ENCODE assay signal across 22 cellular contexts in the genomic region with DNA sequence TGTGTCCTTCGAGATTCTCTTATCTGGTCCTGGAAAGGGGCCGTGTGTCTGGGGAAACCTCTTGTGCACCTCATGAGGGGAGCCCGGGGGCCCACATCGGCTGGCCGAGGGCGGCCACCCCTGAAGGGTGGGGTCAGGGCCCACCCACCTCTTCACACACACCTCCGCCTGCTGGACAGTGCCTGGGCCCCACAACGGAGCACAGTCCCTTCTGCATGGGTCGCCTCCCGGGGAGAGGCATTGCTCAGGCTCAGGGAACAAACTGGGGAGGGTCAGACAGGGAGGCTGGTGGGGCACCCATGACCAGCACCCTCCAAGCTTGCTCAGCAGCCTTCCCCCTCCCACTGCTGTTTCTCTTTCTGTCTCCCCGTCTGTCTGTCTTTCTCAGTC. TPM values are rescaled to one million over a fixed set of nuclear protein-coding genes. Genes with fewer than 3 reads are reported as not detected.
A peak's percentile ranks its signal among the peaks of the same experiment; 100 is the strongest.
DNase-seq lines count a peak whose midpoint lies in the region; ATAC-seq and TF ChIP-seq lines count a peak whose summit lies in the region.
"Had no signal": no experiment of that assay in that cellular context is flagged by ENCODE, and none has a peak within 500 bp of the region (broad histone marks: within the 10 kb centered on the region; RNA-seq: fewer than 3 reads in every experiment).

No MANE protein-coding gene starts in this region.

- peak; percentile 31 for ATAC-seq in GM19025 (IDR thresholded peaks at IDR 0.05; ENCODE audit: low read depth, unreplicated experiment)
- ATAC-seq in T-helper 17 cell = no peak
- ATAC-seq in left colon = no peak

- H3K4me2 ChIP-seq in BLaER1 = peak overlapping the region; percentile 99

- H3K4me3 Mint-ChIP-seq in T-helper 17 cell (no peak overlapping the region), osteocyte (ENCODE audit: unreplicated experiment) (no peak overlapping the region)
- H3K4me3 Mint-ChIP-seq: activated T-cell treated with anti-CD3 and anti-CD28 coated beads, Interleukin-2, amount 50 U/mL, for 4 hours; stimulated activated naive CD8-positive, alpha-beta T cell treated with anti-CD3 and anti-CD28 coated beads, Interleukin-15, Interleukin-2, amounts not matched to agents 100 ng/mL and 50 ng/mL, for 24 hours had no signal

- peaks cover 17% of the 10 kb centered on the region for H3K36me3 ChIP-seq in BLaER1
- H3K36me3 ChIP-seq: Peyer's patch had no signal

- no peaks in the 10 kb centered on the region for H3K9me3 Mint-ChIP-seq in osteocyte (ENCODE audit: unreplicated experiment)
- H3K9me3 Mint-ChIP-seq: activated naive CD4-positive, alpha-beta T cell treated with anti-CD3 and anti-CD28 coated beads, Interleukin-2, amount 50 U/mL, for 72 hours; activated T-cell treated with anti-CD3 and anti-CD28 coated beads, Interleukin-2, amount 50 U/mL, for 4 hours; CD4-positive, CD25-positive, alpha-beta regulatory T cell; stimulated activated naive CD8-positive, alpha-beta T cell treated with anti-CD3 and anti-CD28 coated beads, Interleukin-15, Interleukin-2, amounts not matched to agents 100 ng/mL and 50 ng/mL, for 24 hours had no signal

- peaks cover 5% of the 10 kb centered on the region for H3K27me3 Mint-ChIP-seq in T-helper 17 cell
- H3K27me3 Mint-ChIP-seq in osteocyte (ENCODE audit: unreplicated experiment) = no peaks in the 10 kb centered on the region
- H3K27me3 Mint-ChIP-seq: CD4-positive, CD25-positive, alpha-beta regulatory T cell had no signal

- peak overlapping the region; percentile 94 for H3K9ac ChIP-seq in BLaER1

- H3K36me3 Mint-ChIP-seq in T-helper 17 cell (ENCODE audit: low read depth) (no peaks in the 10 kb centered on the region), osteocyte (ENCODE audit: unreplicated experiment) (no peaks in the 10 kb centered on the region)
- H3K36me3 Mint-ChIP-seq: activated naive CD4-positive, alpha-beta T cell treated with anti-CD3 and anti-CD28 coated beads, Interleukin-2, amount 50 U/mL, for 72 hours; CD4-positive, CD25-positive, alpha-beta regulatory T cell had no signal

- H3K4me1 ChIP-seq in BLaER1 = peaks cover 90% of the 10 kb centered on the region

- H3K27me3 ChIP-seq in BLaER1 = no peaks in the 10 kb centered on the region
- H3K27me3 ChIP-seq: Peyer's patch had no signal

- H4K20me1 ChIP-seq in BLaER1 = peaks cover 16% of the 10 kb centered on the region

- H3K27ac ChIP-seq in BLaER1 = peak overlapping the region; percentile 100
- H3K27ac ChIP-seq: Peyer's patch had no signal

- TF ChIP-seq CTCF in osteocyte (IDR thresholded peaks at IDR 0.05) = no peak

- intact Hi-C loops in left colon (cut with DNase I, micrococcal nuclease) = no loop called here

- no peaks in the 10 kb centered on the region for H3K9me3 ChIP-seq in BLaER1
- H3K9me3 ChIP-seq in T-helper 17 cell (ENCODE audit: control insufficient read depth, low read length, poor library complexity, severe bottlenecking) = no peaks in the 10 kb centered on the region
- H3K9me3 ChIP-seq: Peyer's patch had no signal

- H3K27ac Mint-ChIP-seq in T-helper 17 cell = peak overlapping the region; percentile 72
- H3K27ac Mint-ChIP-seq in osteocyte (ENCODE audit: unreplicated experiment) = peak overlapping the region; percentile 45
- H3K27ac Mint-ChIP-seq: stimulated activated naive CD8-positive, alpha-beta T cell treated with anti-CD3 and anti-CD28 coated beads, Interleukin-15, Interleukin-2, amounts not matched to agents 100 ng/mL and 50 ng/mL, for 24 hours had no signal

- H3K4me3 ChIP-seq in BLaER1 = peak overlapping the region; percentile 89
- H3K4me3 ChIP-seq: Peyer's patch had no signal

- peaks cover 10% of the 10 kb centered on the region for H3K4me1 Mint-ChIP-seq in T-helper 17 cell
- H3K4me1 Mint-ChIP-seq in osteocyte (ENCODE audit: unreplicated experiment) = peaks cover 8% of the 10 kb centered on the region

- DNase-seq in T-helper 17 cell (no peak), osteocyte (ENCODE audit: extremely low spot score, unreplicated experiment) (no peak), left colon (no peak), midbrain (lab: John Stamatoyannopoulos, UW) (no peak), NCI-H1930 (lab: John Stamatoyannopoulos, UW) (no peak)
- DNase-seq: activated CD4-positive, alpha-beta T cell treated with anti-CD3 and anti-CD28 coated beads for 1 hour; activated T-cell treated with anti-CD3 and anti-CD28 coated beads, Interleukin-2, amount 50 U/mL, for 4 hours; CD4-positive, CD25-positive, alpha-beta regulatory T cell; cerebellar nuclear complex; KBM-7; mesenchymal stem cell; NCI-H146; NCI-H510A; nucleus accumbens had no signal

RNA-seq across cellular contexts. Expression of a gene that starts 1.3 kb away (rescaled TPM):
- not detected for total RNA-seq in T-helper 17 cell
- total RNA-seq in osteocyte = not detected in 2 replicates
- not detected for total RNA-seq in left colon
- total RNA-seq: CD4-positive, CD25-positive, alpha-beta regulatory T cell; HT-29; Peyer's patch; SK-MEL-5; T-helper 1 cell treated with Interleukin-12 subunit alpha and Interleukin-12 subunit beta and Interleukin-4 antibody, amounts not matched to agents 30 ng/mL and 1 ng/mL, for 36 hours had no signal

RNA-seq across cellular contexts. Expression of a gene that starts 28.0 kb away (rescaled TPM):
- total RNA-seq in T-helper 17 cell = 1 to 10 TPM; 1.9 to 2.4 TPM
- 9.9 and 11.1 TPM in 2 replicates for total RNA-seq in osteocyte
- 1 to 10 TPM; 3.7 to 3.8 TPM for total RNA-seq in left colon

RNA-seq across cellular contexts. Expression of a gene that starts 28.1 kb away (rescaled TPM):
- total RNA-seq in T-helper 17 cell (100 to 1,000 TPM; 170 to 171 TPM), osteocyte (130 and 136 TPM in 2 replicates), left colon (100 to 1,000 TPM; 331 to 370 TPM)
